In genomic region chr9:133374612-133375115, GRCh38 we compare ENCODE assay signal across 8 cellular contexts. TPM values are rescaled to one million over a fixed set of nuclear protein-coding genes. Genes with fewer than 3 reads are reported as not detected.
DNase-seq lines count a peak whose midpoint lies in the region; ATAC-seq and TF ChIP-seq lines count a peak whose summit lies in the region.

No MANE protein-coding gene starts in this region.

- H3K4me1 Mint-ChIP-seq in dendritic cell treated with granulocyte-macrophage colony-stimulating factor and Interleukin-4, amounts not matched to agents 40 ng/mL and 50 ng/mL, for 4 days (ENCODE audit: low read depth) = peaks cover 54% of the 10 kb centered on the region
- H3K4me1 Mint-ChIP-seq in natural killer cell treated with Interleukin-12 subunit alpha and Interleukin-12 subunit beta and Interleukin-15 and Interleukin-18, amount 100 ng/mL, for 72 hours (ENCODE audit: low read depth in 2 of 2) = peaks cover 36 to 41% of the 10 kb centered on the region in 2 donors

- peaks cover 48% of the 10 kb centered on the region for H3K36me3 Mint-ChIP-seq in dendritic cell treated with granulocyte-macrophage colony-stimulating factor and Interleukin-4, amounts not matched to agents 40 ng/mL and 50 ng/mL, for 4 days (ENCODE audit: low read depth)
- peaks cover 21% of the 10 kb centered on the region for H3K36me3 Mint-ChIP-seq in natural killer cell treated with Interleukin-12 subunit alpha and Interleukin-12 subunit beta and Interleukin-15 and Interleukin-18, amount 100 ng/mL, for 72 hours

- H3K36me3 ChIP-seq in OCI-LY7 (ENCODE audit: insufficient read depth, low read length) = peaks cover 40% of the 10 kb centered on the region

- no peaks in the 10 kb centered on the region for H3K9me3 Mint-ChIP-seq in dendritic cell treated with granulocyte-macrophage colony-stimulating factor and Interleukin-4, amounts not matched to agents 40 ng/mL and 50 ng/mL, for 4 days
- no peaks in the 10 kb centered on the region for H3K9me3 Mint-ChIP-seq in natural killer cell treated with Interleukin-12 subunit alpha and Interleukin-12 subunit beta and Interleukin-15 and Interleukin-18, amount 100 ng/mL, for 72 hours

- peaks cover 62% of the 10 kb centered on the region for H3K79me2 ChIP-seq in OCI-LY7 (ENCODE audit: insufficient read depth, low read depth, low read length)

- ATAC-seq in natural killer cell treated with Interleukin-12 subunit alpha and Interleukin-12 subunit beta and Interleukin-15 and Interleukin-18, amount 100 ng/mL, for 72 hours = peak; percentile 25 to 68
- ATAC-seq in HG03457 (IDR thresholded peaks at IDR 0.05; ENCODE audit: unreplicated experiment) = no peak

- H3K27me3 Mint-ChIP-seq in dendritic cell treated with granulocyte-macrophage colony-stimulating factor and Interleukin-4, amounts not matched to agents 40 ng/mL and 50 ng/mL, for 4 days = peaks cover 2% of the 10 kb centered on the region
- H3K27me3 Mint-ChIP-seq in natural killer cell treated with Interleukin-12 subunit alpha and Interleukin-12 subunit beta and Interleukin-15 and Interleukin-18, amount 100 ng/mL, for 72 hours = no peaks in the 10 kb centered on the region

- DNase-seq in EH (ENCODE audit: low read depth) (peak; percentile 71), OCI-LY7 (ENCODE audit: low spot score) (no peak), kidney glomerular epithelial cell (lab: John Stamatoyannopoulos, UW) (no peak), NCI-H1092 treated with DMSO at 0.1 percent for 48 hours (lab: John Stamatoyannopoulos, UW) (no peak), NCI-H187 treated with DMSO at 0.1 percent for 48 hours (lab: John Stamatoyannopoulos, UW) (no peak)
- peak; percentile 79 for DNase-seq in natural killer cell treated with Interleukin-12 subunit alpha and Interleukin-12 subunit beta and Interleukin-15 and Interleukin-18, amount 100 ng/mL, for 72 hours (ENCODE audit: low spot score)

- CTCF ChIA-PET in OCI-LY7 (lab: Charles Lee; ENCODE audit: unreplicated experiment) = interaction anchor here (1.0 kb wide), 1 partner anchor 18 kb away, joined by 3 read pairs; no protein-coding TSS in a partner anchor

- H3K4me1 ChIP-seq in OCI-LY7 (ENCODE audit: insufficient read depth, low read length, poor library complexity, severe bottlenecking) = peaks cover 36% of the 10 kb centered on the region

- peak overlapping the region; percentile 97 for H3K4me3 Mint-ChIP-seq in dendritic cell treated with granulocyte-macrophage colony-stimulating factor and Interleukin-4, amounts not matched to agents 40 ng/mL and 50 ng/mL, for 4 days
- H3K4me3 Mint-ChIP-seq in natural killer cell treated with Interleukin-12 subunit alpha and Interleukin-12 subunit beta and Interleukin-15 and Interleukin-18, amount 100 ng/mL, for 72 hours = peak overlapping the region; percentile 89

- peak overlapping the region; percentile 94 for H3K27ac Mint-ChIP-seq in dendritic cell treated with granulocyte-macrophage colony-stimulating factor and Interleukin-4, amounts not matched to agents 40 ng/mL and 50 ng/mL, for 4 days
- H3K27ac Mint-ChIP-seq in natural killer cell treated with Interleukin-12 subunit alpha and Interleukin-12 subunit beta and Interleukin-15 and Interleukin-18, amount 100 ng/mL, for 72 hours = peak overlapping the region; percentile 96 to 99

- no peaks in the 10 kb centered on the region for H3K9me2 ChIP-seq in OCI-LY7 (ENCODE audit: insufficient read depth, low read length)

- intact Hi-C loops in OCI-LY7 (cut with micrococcal nuclease; ENCODE audit: unreplicated experiment) = loop anchor here (2.0 kb wide), 1 partner anchor 38 kb away; the partner anchor contains the start of gene SURF6
- intact Hi-C loops in dendritic cell treated with granulocyte-macrophage colony-stimulating factor and Interleukin-4, amounts not matched to agents 40 ng/mL and 50 ng/mL, for 4 days (cut with micrococcal nuclease) = no loop called here

- no peak for TF ChIP-seq CTCF in OCI-LY7 (conservative IDR thresholded peaks at IDR 0.05; ENCODE audit: low read length)

- H2AFZ ChIP-seq in OCI-LY7 (ENCODE audit: low read length) = no peak overlapping the region

- H3K4me2 ChIP-seq in OCI-LY7 (ENCODE audit: low read length) = peak overlapping the region; percentile 94

- no TSS peak for BruUV-seq in OCI-LY7 (replicated peaks; lab: Mats Ljungman, UMichigan)

- H3K4me3 ChIP-seq in OCI-LY7 (ENCODE audit: low read depth, low read length, poor library complexity, severe bottlenecking) = peak overlapping the region; percentile 91

- POLR2A ChIA-PET in OCI-LY7 (lab: Charles Lee) = interaction anchor here (1.0 to 1.4 kb wide), 2 partner anchors 21 to 105 kb away, joined by 4 to 5 read pairs; no protein-coding TSS in a partner anchor

- H3K9me3 ChIP-seq in OCI-LY7 (ENCODE audit: low read length) = no peaks in the 10 kb centered on the region

- H3K27ac ChIP-seq in OCI-LY7 (ENCODE audit: low read depth, low read length, poor library complexity, severe bottlenecking) = peak overlapping the region; percentile 67

- H4K20me1 ChIP-seq in OCI-LY7 (ENCODE audit: insufficient read depth, low read length) = peaks cover 22% of the 10 kb centered on the region

RNA-seq across cellular contexts. Expression of gene SURF4, which starts 1.2 kb away (rescaled TPM):
- 75.5 and 76.0 TPM in 2 replicates for total RNA-seq in OCI-LY7 (2014; rRNA removed; shearing (Covaris generic))
- total RNA-seq in OCI-LY7 (2022) = 87.5 and 92.3 TPM in 2 replicates
- total RNA-seq in natural killer cell treated with Interleukin-12 subunit alpha and Interleukin-12 subunit beta and Interleukin-15 and Interleukin-18, amount 100 ng/mL, for 72 hours = 100 to 1,000 TPM; 390 to 433 TPM

RNA-seq across cellular contexts. Expression of gene STKLD1, which starts 1.5 kb away (rescaled TPM):
- 0.05 and 1.7 TPM in 2 replicates for total RNA-seq in OCI-LY7 (2014; rRNA removed; shearing (Covaris generic))
- total RNA-seq in OCI-LY7 (2022) = 0.81 and 1.4 TPM in 2 replicates
- under 1 TPM in 1 of 2 donors, not detected in 1; 0.19 TPM for total RNA-seq in natural killer cell treated with Interleukin-12 subunit alpha and Interleukin-12 subunit beta and Interleukin-15 and Interleukin-18, amount 100 ng/mL, for 72 hours

RNA-seq across cellular contexts. Expression of gene SURF2, which starts 18.3 kb away (rescaled TPM):
- 19.0 and 32.5 TPM in 2 replicates for total RNA-seq in OCI-LY7 (2014; rRNA removed; shearing (Covaris generic))
- total RNA-seq in OCI-LY7 (2022) = 13.2 and 19.7 TPM in 2 replicates
- total RNA-seq in natural killer cell treated with Interleukin-12 subunit alpha and Interleukin-12 subunit beta and Interleukin-15 and Interleukin-18, amount 100 ng/mL, for 72 hours = 10 to 100 TPM; 15.2 to 21.6 TPM

RNA-seq across cellular contexts. Expression of gene SURF1, which starts 18.4 kb away (rescaled TPM):
- 22.9 and 34.6 TPM in 2 replicates for total RNA-seq in OCI-LY7 (2014; rRNA removed; shearing (Covaris generic))
- 34.2 and 38.9 TPM in 2 replicates for total RNA-seq in OCI-LY7 (2022)
- 10 to 100 TPM; 26.0 to 28.4 TPM for total RNA-seq in natural killer cell treated with Interleukin-12 subunit alpha and Interleukin-12 subunit beta and Interleukin-15 and Interleukin-18, amount 100 ng/mL, for 72 hours

RNA-seq across cellular contexts. Expression of gene RPL7A, which starts 26.6 kb away (rescaled TPM):
- 2,961 and 2,981 TPM in 2 replicates for total RNA-seq in OCI-LY7 (2014; rRNA removed; shearing (Covaris generic))
- total RNA-seq in OCI-LY7 (2022) = 2,867 and 2,915 TPM in 2 replicates
- 1,000 to 10,000 TPM; 1,580 to 1,944 TPM for total RNA-seq in natural killer cell treated with Interleukin-12 subunit alpha and Interleukin-12 subunit beta and Interleukin-15 and Interleukin-18, amount 100 ng/mL, for 72 hours

Comparison
In these comparisons a context has a peak if more than half of its experiments do, and no peak if none do; other contexts are left out.
1. DNase-seq: peak in EH (single experiment) and natural killer cell treated with Interleukin-12 subunit alpha and Interleukin-12 subunit beta and Interleukin-15 and Interleukin-18, amount 100 ng/mL, for 72 hours (single experiment); none in OCI-LY7 (single experiment), kidney glomerular epithelial cell (single experiment), NCI-H1092 treated with DMSO at 0.1 percent for 48 hours (single experiment) and NCI-H187 treated with DMSO at 0.1 percent for 48 hours (single experiment).
2. RNA of gene SURF4, which starts 1.2 kb away (total RNA-seq): 390 to 433 TPM in natural killer cell treated with Interleukin-12 subunit alpha and Interleukin-12 subunit beta and Interleukin-15 and Interleukin-18, amount 100 ng/mL, for 72 hours; 75.5 to 92.3 TPM in OCI-LY7; every median in the first group is over 4 times any median in the second.